ENCODE assay signal across 1 cellular context in the genomic region with DNA sequence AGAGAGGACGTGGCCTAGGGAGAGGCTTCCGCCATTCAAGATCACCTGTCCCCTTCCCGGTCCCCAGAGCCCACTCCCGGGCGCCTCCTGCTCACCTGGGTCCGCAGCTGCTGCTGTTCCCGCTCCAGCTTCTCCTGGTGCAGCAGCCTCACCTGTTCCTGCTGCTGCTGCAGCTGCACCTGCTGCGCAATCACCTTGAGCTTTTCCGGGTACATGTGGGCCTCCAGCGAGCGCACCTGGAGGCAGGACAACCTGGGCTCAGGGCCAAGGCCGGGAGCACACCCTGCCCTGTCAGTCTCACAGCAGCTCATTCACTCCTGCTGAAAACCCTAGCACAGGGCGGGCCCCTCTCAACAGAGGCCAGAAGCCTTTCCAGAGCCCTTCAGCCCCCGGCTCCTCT.
TF ChIP-seq lines count a peak whose summit lies in the region.

No MANE protein-coding gene starts in this region.

TF ChIP-seq in SK-N-SH, 30 proteins besides CTCF, POLR2A, EP300 and RAD21 (continued from another document):
- TF ChIP-seq, protein P1, sequence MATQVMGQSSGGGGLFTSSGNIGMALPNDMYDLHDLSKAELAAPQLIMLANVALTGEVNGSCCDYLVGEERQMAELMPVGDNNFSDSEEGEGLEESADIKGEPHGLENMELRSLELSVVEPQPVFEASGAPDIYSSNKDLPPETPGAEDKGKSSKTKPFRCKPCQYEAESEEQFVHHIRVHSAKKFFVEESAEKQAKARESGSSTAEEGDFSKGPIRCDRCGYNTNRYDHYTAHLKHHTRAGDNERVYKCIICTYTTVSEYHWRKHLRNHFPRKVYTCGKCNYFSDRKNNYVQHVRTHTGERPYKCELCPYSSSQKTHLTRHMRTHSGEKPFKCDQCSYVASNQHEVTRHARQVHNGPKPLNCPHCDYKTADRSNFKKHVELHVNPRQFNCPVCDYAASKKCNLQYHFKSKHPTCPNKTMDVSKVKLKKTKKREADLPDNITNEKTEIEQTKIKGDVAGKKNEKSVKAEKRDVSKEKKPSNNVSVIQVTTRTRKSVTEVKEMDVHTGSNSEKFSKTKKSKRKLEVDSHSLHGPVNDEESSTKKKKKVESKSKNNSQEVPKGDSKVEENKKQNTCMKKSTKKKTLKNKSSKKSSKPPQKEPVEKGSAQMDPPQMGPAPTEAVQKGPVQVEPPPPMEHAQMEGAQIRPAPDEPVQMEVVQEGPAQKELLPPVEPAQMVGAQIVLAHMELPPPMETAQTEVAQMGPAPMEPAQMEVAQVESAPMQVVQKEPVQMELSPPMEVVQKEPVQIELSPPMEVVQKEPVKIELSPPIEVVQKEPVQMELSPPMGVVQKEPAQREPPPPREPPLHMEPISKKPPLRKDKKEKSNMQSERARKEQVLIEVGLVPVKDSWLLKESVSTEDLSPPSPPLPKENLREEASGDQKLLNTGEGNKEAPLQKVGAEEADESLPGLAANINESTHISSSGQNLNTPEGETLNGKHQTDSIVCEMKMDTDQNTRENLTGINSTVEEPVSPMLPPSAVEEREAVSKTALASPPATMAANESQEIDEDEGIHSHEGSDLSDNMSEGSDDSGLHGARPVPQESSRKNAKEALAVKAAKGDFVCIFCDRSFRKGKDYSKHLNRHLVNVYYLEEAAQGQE (IDR thresholded peaks at IDR 0.05; ENCODE audit: low read depth, low read length) = no peak
- TF ChIP-seq FOSL2 (IDR thresholded peaks at IDR 0.05; ENCODE audit: borderline replicate concordance, low read depth) (no peak), TCF12 (IDR thresholded peaks at IDR 0.05) (no peak), NFIC (IDR thresholded peaks at IDR 0.05; ENCODE audit: borderline replicate concordance) (no peak), RXRA (IDR thresholded peaks at IDR 0.05; ENCODE audit: borderline replicate concordance, low read depth) (no peak), GABPA (IDR thresholded peaks at IDR 0.05; ENCODE audit: low read depth) (no peak)
- TF ChIP-seq, protein P2, sequence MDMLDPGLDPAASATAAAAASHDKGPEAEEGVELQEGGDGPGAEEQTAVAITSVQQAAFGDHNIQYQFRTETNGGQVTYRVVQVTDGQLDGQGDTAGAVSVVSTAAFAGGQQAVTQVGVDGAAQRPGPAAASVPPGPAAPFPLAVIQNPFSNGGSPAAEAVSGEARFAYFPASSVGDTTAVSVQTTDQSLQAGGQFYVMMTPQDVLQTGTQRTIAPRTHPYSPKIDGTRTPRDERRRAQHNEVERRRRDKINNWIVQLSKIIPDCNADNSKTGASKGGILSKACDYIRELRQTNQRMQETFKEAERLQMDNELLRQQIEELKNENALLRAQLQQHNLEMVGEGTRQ (IDR thresholded peaks at IDR 0.05; ENCODE audit: borderline replicate concordance, low read depth, low read length) = no peak
